In genomic region chr1:205907794-205908193, GRCh38 we compare ENCODE assay signal across 11 cellular contexts. TPM values are rescaled to one million over a fixed set of nuclear protein-coding genes. Genes with fewer than 3 reads are reported as not detected.
A peak's percentile ranks its signal among the peaks of the same experiment; 100 is the strongest.
DNase-seq lines count a peak whose midpoint lies in the region; ATAC-seq and TF ChIP-seq lines count a peak whose summit lies in the region.
"Had no signal": no experiment of that assay in that cellular context is flagged by ENCODE, and none has a peak within 500 bp of the region (broad histone marks: within the 10 kb centered on the region; RNA-seq: fewer than 3 reads in every experiment).

No MANE protein-coding gene starts in this region.

- peaks cover 5 to 23% (median 8%) of the 10 kb centered on the region in 5 experiments for H3K9me3 Mint-ChIP-seq in brain
- H3K9me3 Mint-ChIP-seq: activated T-helper 2 cell treated with anti-CD3 and anti-CD28 coated beads, Interferon-gamma antibody, Interleukin-2, Interleukin-4, amounts not matched to agents 10 μg/mL and 5 μg/mL and 100 μg/mL, durations not matched to agents 14 hours and 24 hours and 36 hours had no signal

- H3K36me3 Mint-ChIP-seq in brain: no peaks in the 10 kb centered on the region
- H3K36me3 Mint-ChIP-seq: naive B cell had no signal

- intact Hi-C loops in left lung (cut with DNase I): no loop called here

- peak; percentile 78 for TF ChIP-seq CTCF in BE2C (IDR thresholded peaks at IDR 0.05; ENCODE audit: low read depth, low read length)
- TF ChIP-seq CTCF in brain (conservative IDR thresholded peaks at IDR 0.05): peak; percentile 26 to 48
- TF ChIP-seq CTCF in left lung (IDR thresholded peaks at IDR 0.05): peak; percentile 18 to 32

- H3K4me1 Mint-ChIP-seq in brain: no peaks in the 10 kb centered on the region

- peaks cover 12% of the 10 kb centered on the region for H3K27me3 Mint-ChIP-seq in brain
- H3K27me3 Mint-ChIP-seq: naive B cell had no signal

- ATAC-seq in left lung (peak; percentile 77), HG03280 (IDR thresholded peaks at IDR 0.05; ENCODE audit: unreplicated experiment) (no peak)

- H3K27ac Mint-ChIP-seq in brain: no peak overlapping the region
- H3K27ac Mint-ChIP-seq: activated T-helper 2 cell treated with anti-CD3 and anti-CD28 coated beads, Interferon-gamma antibody, Interleukin-2, Interleukin-4, amounts not matched to agents 10 μg/mL and 5 μg/mL and 100 μg/mL, durations not matched to agents 14 hours and 24 hours and 36 hours had no signal

- DNase-seq in BE2C (peak; percentile 43), HT1080 (ENCODE audit: low read depth) (peak; percentile 31), left lung (no peak), NCI-H774 (lab: John Stamatoyannopoulos, UW) (no peak)
- DNase-seq in activated CD4-positive, CD25-positive, alpha-beta regulatory T cell treated with anti-CD3 and anti-CD28 coated beads, Interleukin-2, amount 50 U/mL, for 72 hours: no peak
- DNase-seq in stimulated activated naive CD4-positive, alpha-beta T cell treated with Interleukin-2 at 50 U/mL for 16 hours (lab: John Stamatoyannopoulos, UW): no peak
- DNase-seq: naive B cell had no signal

- no peaks in the 10 kb centered on the region for H3K4me1 ChIP-seq in BE2C
- H3K4me1 ChIP-seq in left lung: no peaks in the 10 kb centered on the region
- H3K4me1 ChIP-seq: suprapubic skin had no signal

- no peak overlapping the region for H3K27ac ChIP-seq in left lung
- H3K27ac ChIP-seq: suprapubic skin had no signal

- H3K9me3 ChIP-seq in BE2C: no peaks in the 10 kb centered on the region; the same call in 1 of the 2 replicates
- no peaks in the 10 kb centered on the region for H3K9me3 ChIP-seq in left lung
- H3K9me3 ChIP-seq: suprapubic skin had no signal

- H3K4me3 Mint-ChIP-seq in brain: no peak overlapping the region
- H3K4me3 Mint-ChIP-seq: naive B cell had no signal

- no peaks in the 10 kb centered on the region for H3K36me3 ChIP-seq in BE2C
- H3K36me3 ChIP-seq in left lung: no peaks in the 10 kb centered on the region
- H3K36me3 ChIP-seq: suprapubic skin had no signal

- H3K4me3 ChIP-seq in BE2C (ENCODE audit: low read depth, low read length) (no peak overlapping the region), left lung (no peak overlapping the region)
- H3K4me3 ChIP-seq: suprapubic skin had no signal

- 0 out of 2 replicates have a peak, but pooled peaks cover 3% of the 10 kb centered on the region for H3K27me3 ChIP-seq in BE2C
- H3K27me3 ChIP-seq in left lung: no peaks in the 10 kb centered on the region
- H3K27me3 ChIP-seq: suprapubic skin had no signal

RNA-seq across cellular contexts. Expression of gene SLC26A9, which starts 35.5 kb away (rescaled TPM):
- polyA plus RNA-seq in BE2C (2012; ENCODE audit: insufficient read depth, insufficient read length, low read depth): not detected
- total RNA-seq in HT1080 (2014; rRNA removed; shearing (Covaris generic)): 0.03 and 0.10 TPM in 2 replicates
- polyA plus RNA-seq in HT1080 (2015; cell fraction: cytosol; rRNA removed): 0.13 and 0.19 TPM in 2 replicates
- polyA plus RNA-seq in HT1080 (2015; cell fraction: nucleus; rRNA removed): 0.37 and 0.68 TPM in 2 replicates
- polyA plus RNA-seq in brain (ENCODE audit: insufficient read depth, low read depth, low replicate concordance): 7.1 TPM
- total RNA-seq in left lung: 10 to 100 TPM in 1 of 2 donors, 1 to 10 TPM in 1; 7.6 to 42.5 TPM
- total RNA-seq: activated T-helper 2 cell treated with anti-CD3 and anti-CD28 coated beads, Interferon-gamma antibody, Interleukin-2, Interleukin-4, amounts not matched to agents 10 μg/mL and 5 μg/mL and 100 μg/mL, durations not matched to agents 14 hours and 24 hours and 36 hours had no signal

RNA-seq across cellular contexts. Expression of gene PM20D1, which starts 57.9 kb away (rescaled TPM):
- polyA plus RNA-seq in BE2C (2012; ENCODE audit: insufficient read depth, insufficient read length, low read depth): 0.49 TPM
- not detected in 2 replicates for total RNA-seq in HT1080 (2014; rRNA removed; shearing (Covaris generic))
- not detected in 2 replicates for polyA plus RNA-seq in HT1080 (2015; cell fraction: cytosol; rRNA removed)
- polyA plus RNA-seq in HT1080 (2015; cell fraction: nucleus; rRNA removed): not detected in 2 replicates
- polyA plus RNA-seq in brain (ENCODE audit: insufficient read depth, low read depth, low replicate concordance): not detected
- under 1 TPM; 0.13 to 0.32 TPM for total RNA-seq in left lung

Comparison
In these comparisons a context has a peak if more than half of its experiments do, and no peak if none do; other contexts are left out.
1. DNase-seq: peak in BE2C (single experiment) and HT1080 (single experiment); none in left lung (0 of 2), NCI-H774 (single experiment), activated CD4-positive, CD25-positive, alpha-beta regulatory T cell treated with anti-CD3 and anti-CD28 coated beads, Interleukin-2, amount 50 U/mL, for 72 hours (single experiment) and stimulated activated naive CD4-positive, alpha-beta T cell treated with Interleukin-2 at 50 U/mL for 16 hours (single experiment).
2. CTCF ChIP-seq: peak in every context shown above with its lines; median percentile 78 in BE2C; 37 in brain; 25 in left lung.